ENCODE assay signal across 10 cellular contexts in genomic region chr4:110978761-110979160, GRCh38.
"Had no signal": no experiment of that assay in that cellular context is flagged by ENCODE, and none has a peak within 500 bp of the region (broad histone marks: within the 10 kb centered on the region; RNA-seq: fewer than 3 reads in every experiment).

No MANE protein-coding gene starts in this region.

- H3K4me3 ChIP-seq: GM23248, GM23338, HAP-1 had no signal

- FAIRE-seq: H1, H54 had no signal

- DNase-seq: GM23248, GOT3, H7, H9, HCEC 1CT, HFFc6 had no signal
